10 cellular contexts compared by ENCODE assay signal in genomic region chr12:3078086-3078820, GRCh38. TPM values are rescaled to one million over a fixed set of nuclear protein-coding genes. Genes with fewer than 3 reads are reported as not detected.
DNase-seq lines count a peak whose midpoint lies in the region; ATAC-seq lines count a peak whose summit lies in the region.
"Had no signal": no experiment of that assay in that cellular context is flagged by ENCODE, and none has a peak within 500 bp of the region (broad histone marks: within the 10 kb centered on the region; RNA-seq: fewer than 3 reads in every experiment).

No MANE protein-coding gene starts in this region.

- peaks cover 18% of the 10 kb centered on the region for H3K27me3 Mint-ChIP-seq in IgD-negative memory B cell
- H3K27me3 Mint-ChIP-seq in naive B cell: peaks cover 0 to 18% (median 7%) of the 10 kb centered on the region in 3 donors

- H3K36me3 Mint-ChIP-seq in IgD-negative memory B cell (no peaks in the 10 kb centered on the region), naive B cell (no peaks in the 10 kb centered on the region)

- H3K4me1 ChIP-seq in ACC112 (ENCODE audit: control insufficient read depth, insufficient read depth, low read length, unreplicated experiment): peaks cover 9% of the 10 kb centered on the region

- H3K27ac ChIP-seq in ACC112 (ENCODE audit: low read depth, low read length): no peak overlapping the region
- H3K27ac ChIP-seq: HL-60 had no signal

- H3K9me3 Mint-ChIP-seq in IgD-negative memory B cell: peaks cover 0 to 3% (median 2%) of the 10 kb centered on the region in 3 donors
- H3K9me3 Mint-ChIP-seq in naive B cell: no peaks in the 10 kb centered on the region

- no peaks in the 10 kb centered on the region for H3K79me2 ChIP-seq in ACC112 (ENCODE audit: control insufficient read depth, insufficient read depth, low read length, unreplicated experiment)

- H3K4me3 Mint-ChIP-seq in IgD-negative memory B cell: peak overlapping the region; percentile 78 to 91 (median 86)
- peak overlapping the region; percentile 64 to 91 (median 86) for H3K4me3 Mint-ChIP-seq in naive B cell

- no peaks in the 10 kb centered on the region for H3K36me3 ChIP-seq in ACC112 (ENCODE audit: insufficient read depth, low read length)

- H3K4me3 ChIP-seq in ACC112 (ENCODE audit: low read depth, low read length): peak overlapping the region; percentile 80

- H3K4me1 Mint-ChIP-seq in IgD-negative memory B cell (peaks cover 0 to 6% (median 3%) of the 10 kb centered on the region in 3 donors), naive B cell (peaks cover 3 to 19% (median 4%) of the 10 kb centered on the region in 3 donors)

- ATAC-seq in naive B cell (ENCODE audit: low read depth in 2 of 2) (no peak), GM18907 (IDR thresholded peaks at IDR 0.05; ENCODE audit: unreplicated experiment) (no peak)

- DNase-seq in dermis blood vessel endothelial cell (peak; percentile 63), naive B cell (no peak), HuH-7 (ENCODE audit: low spot score) (no peak), DMS79 (lab: John Stamatoyannopoulos, UW) (no peak), globus pallidus (ENCODE audit: low spot score) (no peak)
- DNase-seq: stimulated activated CD4-positive, alpha-beta T cell treated with anti-CD3 and anti-CD28 coated beads, Interleukin-1b, Interleukin-23, amount 100 ng/mL, for 48 hours had no signal

- H3K27ac Mint-ChIP-seq in IgD-negative memory B cell: peak overlapping the region in 1 of 3 donors; percentile 75
- H3K27ac Mint-ChIP-seq in naive B cell: peak overlapping the region in 2 of 6 donors; percentile 32 to 58

- peak overlapping the region; percentile 71 for H2AFZ ChIP-seq in ACC112 (ENCODE audit: low read length, unreplicated experiment)

- H3K27me3 ChIP-seq in ACC112 (ENCODE audit: insufficient read depth, low read length): no peaks in the 10 kb centered on the region

RNA-seq across cellular contexts. Expression of gene TSPAN9, which starts 1.1 kb away (rescaled TPM):
- not detected for polyA plus RNA-seq in IgD-negative memory B cell
- 70.8 and 125 TPM in 2 replicates for total RNA-seq in dermis blood vessel endothelial cell
- polyA plus RNA-seq in naive B cell (ENCODE audit: low read depth in 6 of 6): under 1 TPM in 4 of 6 donors, not detected in 2; 0.26 to 0.49 (median 0.41) TPM
